ENCODE assay signal across 21 cellular contexts in the genomic region with DNA sequence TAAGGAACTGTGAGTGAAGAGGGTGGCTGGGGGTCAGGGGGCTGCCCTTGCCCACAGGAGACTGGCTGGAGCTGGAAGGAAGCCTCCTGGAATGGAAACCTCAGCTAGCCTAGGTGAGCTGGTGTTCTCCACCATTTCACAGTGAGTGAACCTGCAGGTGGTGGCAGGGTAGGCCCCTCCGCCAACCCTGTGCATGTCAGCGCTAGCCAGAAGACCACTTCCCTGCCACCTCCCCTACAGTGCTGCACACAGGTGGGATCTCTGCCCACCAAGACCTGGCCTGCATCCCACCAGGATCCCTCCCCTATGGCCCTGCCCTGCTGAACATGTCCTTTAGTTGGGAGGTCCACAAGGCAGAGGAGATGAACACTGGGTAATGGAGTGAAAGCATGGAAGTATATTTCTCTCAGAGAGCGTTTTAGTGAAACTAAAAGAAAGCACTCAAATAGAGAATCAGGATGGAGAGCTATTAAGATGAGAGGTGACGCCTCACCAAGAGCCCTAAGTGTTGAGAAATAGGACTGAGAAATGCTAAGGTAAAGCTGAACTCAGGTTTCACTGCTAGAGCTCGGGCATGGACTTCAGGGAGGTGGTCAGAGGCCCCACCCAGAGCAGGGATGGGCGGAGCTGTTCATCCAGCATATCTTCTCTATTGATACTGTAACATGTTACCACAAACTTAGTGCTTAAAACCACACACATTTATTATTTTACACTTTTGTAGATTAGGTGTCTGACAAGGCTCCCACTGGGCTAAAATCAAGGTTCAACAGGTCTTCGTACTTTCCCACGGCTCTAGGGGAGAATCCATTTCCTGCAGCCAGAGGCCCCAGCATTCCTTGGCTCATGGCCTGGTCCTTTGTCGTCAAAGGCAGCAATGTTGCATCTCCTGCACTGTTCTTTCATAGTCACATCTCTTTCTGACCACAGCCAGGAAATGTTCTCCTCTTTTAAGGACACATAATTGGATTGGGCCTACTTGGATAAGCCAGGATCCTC.
DNase-seq lines count a peak whose midpoint lies in the region; ATAC-seq, FAIRE-seq and TF ChIP-seq lines count a peak whose summit lies in the region.
"Had no signal": no experiment of that assay in that cellular context is flagged by ENCODE, and none has a peak within 500 bp of the region (broad histone marks: within the 10 kb centered on the region; RNA-seq: fewer than 3 reads in every experiment).

No MANE protein-coding gene starts in this region.

- H3K27me3 ChIP-seq in body of pancreas = no peaks in the 10 kb centered on the region
- H3K27me3 ChIP-seq: SJCRH30 had no signal

- no peak overlapping the region for H3K4me3 ChIP-seq in body of pancreas
- H3K4me3 ChIP-seq: GM12878, SJCRH30 had no signal

- no peaks in the 10 kb centered on the region for H3K36me3 Mint-ChIP-seq in stimulated activated memory B cell treated with anti-CD40 and anti-IgM and Interleukin-4, amounts not matched to agents 10 μg/mL and 1 μg/mL and 100 μg/mL, for 72 hours
- H3K36me3 Mint-ChIP-seq in endothelial cell (ENCODE audit: low read depth, unreplicated experiment) = no peaks in the 10 kb centered on the region

- ATAC-seq in HG03442 (IDR thresholded peaks at IDR 0.05; ENCODE audit: unreplicated experiment) (peak; percentile 41), body of pancreas (peak; percentile 62)
- peak; percentile 32 for ATAC-seq in stimulated activated memory B cell treated with anti-CD40 and anti-IgM and Interleukin-4, amounts not matched to agents 10 μg/mL and 1 μg/mL and 100 μg/mL, for 72 hours
- ATAC-seq: GM12878 had no signal

- DNase-seq in NCI-H82 (lab: John Stamatoyannopoulos, UW) = peak; percentile 25
- no peak for DNase-seq in NCI-H82 treated with DMSO at 0.1 percent for 48 hours (lab: John Stamatoyannopoulos, UW; ENCODE audit: unreplicated experiment)
- DNase-seq in body of pancreas = peak; percentile 13 to 38 (median 24)
- no peak for DNase-seq in GM19239 (ENCODE audit: insufficient read length, low spot score)
- no peak for DNase-seq in GM19238 (ENCODE audit: insufficient read length, low spot score)
- DNase-seq in endothelial cell (ENCODE audit: low spot score) = no peak
- DNase-seq: 8988T; Caco-2; CD4-positive, alpha-beta T cell; GF-D8; KBM-7; NCI-H1105 treated with DMSO at 0.1 percent for 48 hours; NCI-H1694 treated with DMSO at 0.1 percent for 48 hours; NCI-H2227 treated with DMSO at 0.1 percent for 48 hours; NCI-H524; SJCRH30 had no signal

- no peak overlapping the region for H3K4me3 Mint-ChIP-seq in stimulated activated memory B cell treated with anti-CD40 and anti-IgM and Interleukin-4, amounts not matched to agents 10 μg/mL and 1 μg/mL and 100 μg/mL, for 72 hours
- no peak overlapping the region for H3K4me3 Mint-ChIP-seq in endothelial cell (ENCODE audit: unreplicated experiment)
- H3K4me3 Mint-ChIP-seq: B cell; CD4-positive, alpha-beta T cell had no signal

- FAIRE-seq in GM19239 (lab: Jason Lieb, UNC) = no peak
- FAIRE-seq: GM12878, H54 had no signal

- no peaks in the 10 kb centered on the region for H3K9me3 ChIP-seq in body of pancreas
- H3K9me3 ChIP-seq: Caco-2, SJCRH30 had no signal

- WGBS in body of pancreas, 2 donors = 65 to 68% methylated on average over 9 of the region's 9 CpGs

- no peak for TF ChIP-seq POLR2A in body of pancreas (IDR thresholded peaks at IDR 0.05)

- no peaks in the 10 kb centered on the region for H3K9me3 Mint-ChIP-seq in stimulated activated memory B cell treated with anti-CD40 and anti-IgM and Interleukin-4, amounts not matched to agents 10 μg/mL and 1 μg/mL and 100 μg/mL, for 72 hours
- H3K9me3 Mint-ChIP-seq in endothelial cell (ENCODE audit: unreplicated experiment) = no peaks in the 10 kb centered on the region
- H3K9me3 Mint-ChIP-seq: CD4-positive, alpha-beta T cell had no signal

- no peaks in the 10 kb centered on the region for H3K4me1 Mint-ChIP-seq in stimulated activated memory B cell treated with anti-CD40 and anti-IgM and Interleukin-4, amounts not matched to agents 10 μg/mL and 1 μg/mL and 100 μg/mL, for 72 hours
- peaks cover 3% of the 10 kb centered on the region for H3K4me1 Mint-ChIP-seq in endothelial cell (ENCODE audit: unreplicated experiment)
- H3K4me1 Mint-ChIP-seq: B cell had no signal

- H3K27ac Mint-ChIP-seq in stimulated activated memory B cell treated with anti-CD40 and anti-IgM and Interleukin-4, amounts not matched to agents 10 μg/mL and 1 μg/mL and 100 μg/mL, for 72 hours = no peak overlapping the region
- H3K27ac Mint-ChIP-seq in endothelial cell (ENCODE audit: unreplicated experiment) = no peak overlapping the region
- H3K27ac Mint-ChIP-seq: B cell; CD4-positive, alpha-beta T cell had no signal

- intact Hi-C loops in body of pancreas (cut with DNase I) = no loop called here

- H3K36me3 ChIP-seq in body of pancreas (replicated peaks in 1 of 2; ENCODE audit: insufficient read depth in 1 of 2, low read depth in 2 of 2) = no peaks in the 10 kb centered on the region
- H3K36me3 ChIP-seq: SJCRH30 had no signal

- TF ChIP-seq CTCF in body of pancreas (IDR thresholded peaks at IDR 0.05) (no peak), endothelial cell (IDR thresholded peaks at IDR 0.05; ENCODE audit: unreplicated experiment) (no peak)

- H3K4me1 ChIP-seq in body of pancreas = peaks cover 14% of the 10 kb centered on the region
- H3K4me1 ChIP-seq: Caco-2, SJCRH30 had no signal

- no peaks in the 10 kb centered on the region for H3K27me3 Mint-ChIP-seq in stimulated activated memory B cell treated with anti-CD40 and anti-IgM and Interleukin-4, amounts not matched to agents 10 μg/mL and 1 μg/mL and 100 μg/mL, for 72 hours
- no peaks in the 10 kb centered on the region for H3K27me3 Mint-ChIP-seq in endothelial cell (ENCODE audit: unreplicated experiment)
- H3K27me3 Mint-ChIP-seq: B cell; CD4-positive, alpha-beta T cell had no signal

- H3K27ac ChIP-seq in body of pancreas = peak overlapping the region in 2 of 4 donors; percentile 38 to 64
- H3K27ac ChIP-seq: SJCRH30 had no signal

Comparison
In these comparisons a context has a peak if more than half of its experiments do, and no peak if none do; other contexts are left out.
1. DNase-seq: peak in NCI-H82 (single experiment) and body of pancreas (4 of 4); none in NCI-H82 treated with DMSO at 0.1 percent for 48 hours (single experiment), GM19239 (single experiment), GM19238 (single experiment) and endothelial cell (single experiment).
2. Peak in every context shown above with its lines, with median percentiles within 50 percentile points of each other: ATAC-seq.